7 cellular contexts compared by ENCODE assay signal in genomic region chr22:38317995-38318715, GRCh38. TPM values are rescaled to one million over a fixed set of nuclear protein-coding genes. Genes with fewer than 3 reads are reported as not detected.
DNase-seq lines count a peak whose midpoint lies in the region; ATAC-seq and TF ChIP-seq lines count a peak whose summit lies in the region.

No MANE protein-coding gene starts in this region.

- peaks cover 30% of the 10 kb centered on the region for H3K36me3 Mint-ChIP-seq in activated T-helper 17 cell treated with anti-CD3 and anti-CD28 coated beads, Interleukin-2, amount 50 U/mL, for 72 hours (ENCODE audit: low read depth)

- H3K27me3 Mint-ChIP-seq in activated T-helper 17 cell treated with anti-CD3 and anti-CD28 coated beads, Interleukin-2, amount 50 U/mL, for 72 hours = no peaks in the 10 kb centered on the region

- peak; percentile 92 for DNase-seq in GM04504 (ENCODE audit: low read depth)
- peak; percentile 52 for DNase-seq in NCI-H1048 (lab: John Stamatoyannopoulos, UW)
- peak; percentile 72 for DNase-seq in glomerular endothelial cell (ENCODE audit: extremely low read depth, low read depth, low spot score)
- peak; percentile 53 for DNase-seq in omental fat pad (ENCODE audit: low spot score)

- peak overlapping the region; percentile 74 for H3K4me3 Mint-ChIP-seq in activated T-helper 17 cell treated with anti-CD3 and anti-CD28 coated beads, Interleukin-2, amount 50 U/mL, for 72 hours

- H3K4me1 Mint-ChIP-seq in activated T-helper 17 cell treated with anti-CD3 and anti-CD28 coated beads, Interleukin-2, amount 50 U/mL, for 72 hours = peaks cover 21% of the 10 kb centered on the region

- no peaks in the 10 kb centered on the region for H3K9me3 Mint-ChIP-seq in activated T-helper 17 cell treated with anti-CD3 and anti-CD28 coated beads, Interleukin-2, amount 50 U/mL, for 72 hours

- H3K27ac Mint-ChIP-seq in activated T-helper 17 cell treated with anti-CD3 and anti-CD28 coated beads, Interleukin-2, amount 50 U/mL, for 72 hours = peak overlapping the region; percentile 78

- no peak for TF ChIP-seq CTCF in omental fat pad (IDR thresholded peaks at IDR 0.05)

- no peak for ATAC-seq in activated T-helper 17 cell treated with anti-CD3 and anti-CD28 coated beads, Interleukin-2, amount 50 U/mL, for 72 hours (replicated peaks)
- peak; percentile 69 for ATAC-seq in omental fat pad (ENCODE audit: low FRiP score)
- ATAC-seq in GM18868 (IDR thresholded peaks at IDR 0.05; ENCODE audit: unreplicated experiment) = no peak
- ATAC-seq in HG02798 (IDR thresholded peaks at IDR 0.05; ENCODE audit: poor library complexity, unreplicated experiment) = no peak

RNA-seq across cellular contexts. Expression of gene CSNK1E, which starts 0.9 kb away (rescaled TPM):
- 100 to 1,000 TPM; 123 to 132 TPM for total RNA-seq in activated T-helper 17 cell treated with anti-CD3 and anti-CD28 coated beads, Interleukin-2, amount 50 U/mL, for 72 hours
- 142 and 187 TPM in 2 replicates for total RNA-seq in glomerular endothelial cell
- 100 to 1,000 TPM in 3 of 4 donors, 10 to 100 TPM in 1; 84.5 to 164 (median 112) TPM for total RNA-seq in omental fat pad

RNA-seq across cellular contexts. Expression of gene TMEM184B, which starts 45.3 kb away (rescaled TPM):
- 10 to 100 TPM; 31.5 to 36.5 TPM for total RNA-seq in activated T-helper 17 cell treated with anti-CD3 and anti-CD28 coated beads, Interleukin-2, amount 50 U/mL, for 72 hours
- 128 and 165 TPM in 2 replicates for total RNA-seq in glomerular endothelial cell
- total RNA-seq in omental fat pad = 10 to 100 TPM; 41.2 to 86.4 (median 48.6) TPM
